In the genomic region with DNA sequence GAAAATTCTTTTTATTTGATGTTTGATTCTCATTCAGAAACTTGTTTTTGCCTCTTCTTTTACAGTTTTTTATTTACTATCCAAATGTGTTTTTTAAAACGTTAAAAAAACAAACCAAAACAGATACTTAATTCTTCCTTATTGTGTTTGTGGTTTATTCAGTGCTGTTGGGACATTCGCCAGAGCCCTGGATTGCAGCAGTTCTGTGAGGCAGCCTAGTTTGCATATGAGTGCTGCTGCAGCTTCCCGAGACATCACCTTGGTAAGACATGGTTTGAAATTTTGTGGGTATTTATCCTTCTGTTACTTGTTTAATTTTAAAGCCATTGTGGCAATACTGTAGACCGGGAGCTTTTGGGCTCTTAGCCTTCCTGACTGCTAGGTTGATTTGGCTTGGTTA, we compare ENCODE assay signal across 16 cellular contexts.
DNase-seq lines count a peak whose midpoint lies in the region; ATAC-seq and TF ChIP-seq lines count a peak whose summit lies in the region.
"Had no signal": no experiment of that assay in that cellular context is flagged by ENCODE, and none has a peak within 500 bp of the region (broad histone marks: within the 10 kb centered on the region; RNA-seq: fewer than 3 reads in every experiment).

No MANE protein-coding gene starts in this region.

- no peaks in the 10 kb centered on the region for H3K9me3 ChIP-seq in CD8-positive, alpha-beta T cell (ENCODE audit: low read length)
- H3K9me3 ChIP-seq in HUES48 (ENCODE audit: control insufficient read depth, insufficient read depth, low read length): no peaks in the 10 kb centered on the region
- H3K9me3 ChIP-seq: left lung, vagina had no signal

- intact Hi-C loops in CD8-positive, alpha-beta T cell (cut with DNase I, micrococcal nuclease): loop anchor here in 1 of 2 experiments (10.0 kb wide), 1 partner anchor 145 kb away; no protein-coding TSS in a partner anchor

- no peaks in the 10 kb centered on the region for H3K27me3 Mint-ChIP-seq in CD8-positive, alpha-beta T cell (ENCODE audit: low read depth)
- H3K27me3 Mint-ChIP-seq: naive B cell; stimulated activated naive CD8-positive, alpha-beta T cell treated with anti-CD3 and anti-CD28 coated beads, Interleukin-15, amount 100 ng/mL, for 72 hours had no signal

- H3K27ac ChIP-seq in CD8-positive, alpha-beta T cell (ENCODE audit: low read depth, low read length): no peak overlapping the region
- H3K27ac ChIP-seq in HUES48 (ENCODE audit: low read depth, low read length): peak overlapping the region; percentile 45
- H3K27ac ChIP-seq: left lung, vagina, WERI-Rb-1 had no signal

- H3K4me1 ChIP-seq in CD8-positive, alpha-beta T cell (ENCODE audit: insufficient read depth, low read length): peaks cover 23% of the 10 kb centered on the region
- H3K4me1 ChIP-seq in HUES48 (ENCODE audit: control insufficient read depth, insufficient read depth, low read length): peaks cover 23% of the 10 kb centered on the region
- H3K4me1 ChIP-seq: vagina had no signal

- no peaks in the 10 kb centered on the region for H3K27me3 ChIP-seq in CD8-positive, alpha-beta T cell (ENCODE audit: insufficient read depth, low read length)
- no peaks in the 10 kb centered on the region for H3K27me3 ChIP-seq in HUES48 (ENCODE audit: control insufficient read depth, insufficient read depth, low read length)
- H3K27me3 ChIP-seq: left lung, vagina had no signal

- H3K27ac Mint-ChIP-seq in CD8-positive, alpha-beta T cell: peak overlapping the region; percentile 8
- H3K27ac Mint-ChIP-seq: stimulated activated naive CD8-positive, alpha-beta T cell treated with anti-CD3 and anti-CD28 coated beads, Interleukin-15, amount 100 ng/mL, for 72 hours had no signal

- H3K36me3 ChIP-seq in CD8-positive, alpha-beta T cell (ENCODE audit: insufficient read depth, low read length): peaks cover 4% of the 10 kb centered on the region
- peaks cover 75% of the 10 kb centered on the region for H3K36me3 ChIP-seq in HUES48 (ENCODE audit: control insufficient read depth, insufficient read depth, low read length)
- H3K36me3 ChIP-seq: vagina had no signal

- no peaks in the 10 kb centered on the region for H3K9me3 Mint-ChIP-seq in CD8-positive, alpha-beta T cell
- H3K9me3 Mint-ChIP-seq: naive B cell; stimulated activated naive CD8-positive, alpha-beta T cell treated with anti-CD3 and anti-CD28 coated beads, Interleukin-15, amount 100 ng/mL, for 72 hours had no signal

- H3K4me3 Mint-ChIP-seq in CD8-positive, alpha-beta T cell: no peak overlapping the region
- H3K4me3 Mint-ChIP-seq: naive B cell; stimulated activated naive CD8-positive, alpha-beta T cell treated with anti-CD3 and anti-CD28 coated beads, Interleukin-15, amount 100 ng/mL, for 72 hours had no signal

- CTCF ChIA-PET in CD8-positive, alpha-beta T cell (lab: Charles Lee): interaction anchor here (1.1 to 1.6 kb wide), 2 partner anchors 10 to 158 kb away, joined by 3 to 4 read pairs; no protein-coding TSS in a partner anchor

- TF ChIP-seq CTCF in CD8-positive, alpha-beta T cell (IDR thresholded peaks at IDR 0.05): no peak
- TF ChIP-seq CTCF in cardiac fibroblast (IDR thresholded peaks at IDR 0.05; ENCODE audit: low read depth, low read length): no peak

- peaks cover 20% of the 10 kb centered on the region for H3K36me3 Mint-ChIP-seq in CD8-positive, alpha-beta T cell
- H3K36me3 Mint-ChIP-seq: naive B cell had no signal

- H3K4me3 ChIP-seq in CD8-positive, alpha-beta T cell (ENCODE audit: low read depth, low read length): no peak overlapping the region
- H3K4me3 ChIP-seq in HUES48 (ENCODE audit: low read depth, low read length) (no peak overlapping the region), cardiac fibroblast (replicated peaks in 1 of 2; ENCODE audit: low read depth in 2 of 2, low read length in 2 of 2) (no peak overlapping the region)
- H3K4me3 ChIP-seq: left lung, vagina had no signal

- no peak overlapping the region for H3K9ac ChIP-seq in HUES48 (ENCODE audit: low read depth, low read length)

- POLR2A ChIA-PET in CD8-positive, alpha-beta T cell (lab: Charles Lee): no interaction called here

- H3K4me1 Mint-ChIP-seq in CD8-positive, alpha-beta T cell (ENCODE audit: low read depth): peaks cover 42% of the 10 kb centered on the region

- no peak for ATAC-seq in CD8-positive, alpha-beta T cell
- ATAC-seq: left lung; stimulated activated naive CD8-positive, alpha-beta T cell treated with anti-CD3 and anti-CD28 coated beads, Interleukin-15, amount 100 ng/mL, for 72 hours had no signal

- no peak for DNase-seq in CD8-positive, alpha-beta T cell
- DNase-seq in cardiac fibroblast (ENCODE audit: low read depth in 2 of 2) (peak; percentile 28 to 29), midbrain (lab: John Stamatoyannopoulos, UW) (peak; percentile 47), GM19238 (ENCODE audit: insufficient read length, low spot score) (no peak), T-helper 1 cell (no peak), foreskin melanocyte (no peak)
- DNase-seq in effector CD8-positive, alpha-beta T cell (lab: John Stamatoyannopoulos, UW): no peak
- DNase-seq: left lung; naive B cell; NCI-H1930; NCI-H524 treated with DMSO at 0.1 percent for 48 hours; stimulated activated naive CD8-positive, alpha-beta T cell treated with anti-CD3 and anti-CD28 coated beads, Interleukin-15, amount 100 ng/mL, for 72 hours; SW 1271; WERI-Rb-1 had no signal

Comparison
In these comparisons a context has a peak if more than half of its experiments do, and no peak if none do; other contexts are left out.
1. DNase-seq: peak in cardiac fibroblast (2 of 2) and midbrain (single experiment); none in CD8-positive, alpha-beta T cell (0 of 7), GM19238 (single experiment), T-helper 1 cell (0 of 5), effector CD8-positive, alpha-beta T cell (single experiment) and foreskin melanocyte (single experiment).